In the genomic region with DNA sequence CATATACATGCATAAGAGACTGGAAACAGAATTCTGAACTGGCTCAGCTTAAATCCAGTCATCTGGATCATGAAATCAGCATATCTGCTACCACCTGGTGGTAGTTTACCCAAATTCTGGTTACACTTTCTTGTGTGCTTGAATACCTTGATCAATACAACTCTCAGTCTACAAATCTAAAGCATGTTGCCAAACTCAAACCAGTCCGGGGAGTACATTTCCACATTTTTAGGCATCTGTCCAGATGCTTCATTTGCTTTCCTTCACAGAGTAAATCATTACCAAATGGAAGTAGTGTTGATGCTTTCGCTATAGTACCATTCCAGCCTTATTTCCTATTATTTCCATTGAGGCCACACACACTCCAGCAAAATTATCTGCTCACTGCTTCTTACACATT, we compare ENCODE assay signal across 8 cellular contexts.
A peak's percentile ranks its signal among the peaks of the same experiment; 100 is the strongest.
DNase-seq lines count a peak whose midpoint lies in the region; ATAC-seq and TF ChIP-seq lines count a peak whose summit lies in the region.

No MANE protein-coding gene starts in this region.

- H3K36me3 Mint-ChIP-seq in HFFc6 (ENCODE audit: low read depth), result no peaks in the 10 kb centered on the region

- H3K27ac ChIP-seq in WERI-Rb-1, result no peak overlapping the region
- H3K27ac ChIP-seq in right lobe of liver, result no peak overlapping the region

- ATAC-seq in right lobe of liver, result peak; percentile 95 to 98 (median 97)
- no peak for ATAC-seq in GM21515 (IDR thresholded peaks at IDR 0.05; ENCODE audit: unreplicated experiment)

- no peak overlapping the region for H3K4me3 Mint-ChIP-seq in HFFc6

- TF ChIP-seq CTCF in HFFc6 (IDR thresholded peaks at IDR 0.05) (peak; percentile 26; the same call in 1 of the 2 replicates), WERI-Rb-1 (IDR thresholded peaks at IDR 0.05; ENCODE audit: low read depth, low read length) (peak; percentile 33; the same call in 1 of the 2 replicates), right lobe of liver (IDR thresholded peaks at IDR 0.05) (peak; percentile 56 to 71 (median 62))

- no peak for TF ChIP-seq POLR2A in right lobe of liver (IDR thresholded peaks at IDR 0.05)

- intact Hi-C loops in right lobe of liver (cut with DNase I), result no loop called here

- H3K27ac Mint-ChIP-seq in HFFc6, result no peak overlapping the region

- H3K36me3 ChIP-seq in WERI-Rb-1 (no peaks in the 10 kb centered on the region), right lobe of liver (no peaks in the 10 kb centered on the region)

- H3K9me3 ChIP-seq in WERI-Rb-1 (ENCODE audit: severe bottlenecking) (no peaks in the 10 kb centered on the region), right lobe of liver (no peaks in the 10 kb centered on the region)

- no peaks in the 10 kb centered on the region for H3K4me1 Mint-ChIP-seq in HFFc6 (ENCODE audit: low read depth)

- no peaks in the 10 kb centered on the region for H3K27me3 Mint-ChIP-seq in HFFc6 (ENCODE audit: insufficient read depth)

- H3K27me3 ChIP-seq in WERI-Rb-1 (ENCODE audit: insufficient read depth, low read depth, severe bottlenecking) (no peaks in the 10 kb centered on the region), right lobe of liver (no peaks in the 10 kb centered on the region)

- DNase-seq in EH (ENCODE audit: low read depth) (peak; percentile 2), HFFc6 (no peak), WERI-Rb-1 (peak; percentile 20), right lobe of liver (peak in 1 of 3 donors; percentile 46), ecto neural progenitor cell (ENCODE audit: low spot score) (no peak), NCI-H146 treated with DMSO at 0.1 percent for 48 hours (lab: John Stamatoyannopoulos, UW; ENCODE audit: unreplicated experiment) (no peak)
- no peak for DNase-seq in activated CD4-positive, alpha-beta T cell treated with anti-CD3 and anti-CD28 coated beads for 4 hours

- H3K9me3 Mint-ChIP-seq in HFFc6, result no peaks in the 10 kb centered on the region; the same call in none of the 2 replicates

- peaks cover 0 to 14% (median 0%) of the 10 kb centered on the region in 4 donors for H3K4me1 ChIP-seq in right lobe of liver

- 18% methylated on average over 2 of the region's 2 CpGs for WGBS in right lobe of liver (ENCODE audit: insufficient coverage, low coverage, low lambda C conversion rate, missing lambda C conversion rate)

- H3K4me3 ChIP-seq in WERI-Rb-1 (ENCODE audit: low read depth, low read length) (no peak overlapping the region), right lobe of liver (no peak overlapping the region)

Comparison
In these comparisons a context has a peak if more than half of its experiments do, and no peak if none do; other contexts are left out.
1. DNase-seq: peak in EH (single experiment) and WERI-Rb-1 (single experiment); none in HFFc6 (single experiment), ecto neural progenitor cell (single experiment), activated CD4-positive, alpha-beta T cell treated with anti-CD3 and anti-CD28 coated beads for 4 hours (0 of 2) and NCI-H146 treated with DMSO at 0.1 percent for 48 hours (single experiment).
2. Peak in every context shown above with its lines, with median percentiles within 50 percentile points of each other: CTCF ChIP-seq.